9 cellular contexts compared by ENCODE assay signal in the genomic region with DNA sequence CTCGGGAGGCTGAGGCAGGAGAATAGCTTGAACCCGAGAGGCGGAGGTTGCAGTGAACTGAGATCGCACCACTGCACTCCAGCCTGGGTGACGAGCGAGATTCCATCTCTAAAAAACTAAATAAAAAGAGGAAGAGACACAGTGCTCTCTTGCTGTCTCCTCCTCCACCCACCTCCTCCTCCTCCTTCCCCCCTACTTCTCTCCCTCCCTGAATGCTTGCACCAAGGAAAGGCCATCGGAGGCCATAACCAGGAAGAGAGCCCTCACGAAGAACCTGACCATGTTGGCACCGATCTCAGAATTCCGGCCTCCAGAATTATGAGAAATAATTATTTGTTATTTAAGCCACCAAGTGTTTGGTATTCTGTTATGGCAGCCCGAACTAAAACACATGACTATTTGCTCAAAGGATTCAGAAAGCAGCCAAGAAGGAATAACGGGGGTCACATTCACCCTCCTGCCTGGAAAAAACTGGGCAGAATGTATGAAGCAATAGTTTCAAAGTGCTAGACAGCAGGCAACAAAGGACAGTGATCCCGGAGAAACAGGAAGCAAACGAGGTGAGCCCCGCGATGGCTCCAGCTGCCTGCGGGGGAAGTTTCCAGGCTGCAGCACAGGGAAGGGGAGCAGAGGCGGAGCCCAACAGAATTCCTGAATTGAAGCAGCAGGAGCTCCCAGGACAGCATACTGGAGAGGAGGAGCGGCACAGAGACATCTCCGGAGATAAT. TPM values are rescaled to one million over a fixed set of nuclear protein-coding genes. Genes with fewer than 3 reads are reported as not detected.
DNase-seq lines count a peak whose midpoint lies in the region; ATAC-seq, FAIRE-seq and TF ChIP-seq lines count a peak whose summit lies in the region.
"Had no signal": no experiment of that assay in that cellular context is flagged by ENCODE, and none has a peak within 500 bp of the region (broad histone marks: within the 10 kb centered on the region; RNA-seq: fewer than 3 reads in every experiment).

No MANE protein-coding gene starts in this region.

- no peak overlapping the region for H3K27ac ChIP-seq in gastrocnemius medialis
- H3K27ac ChIP-seq in CD4-positive, alpha-beta T cell (ENCODE audit: low read depth, low read length) = no peak overlapping the region

- in situ Hi-C loops in gastrocnemius medialis (cut with MboI; ENCODE audit: low sequenced_read_pairs in 4 of 4) = no loop called here

- CTCF ChIA-PET in WTC11 (lab: Charles Lee) = interaction anchor here (0.9 to 3.2 kb wide), 9 partner anchors 10 to 507 kb away, joined by 3 to 40 read pairs (median 3); partner anchors contain the start of gene IFT25
- CTCF ChIA-PET in CD4-positive, alpha-beta T cell (lab: Charles Lee) = no interaction called here

- H3K27ac Mint-ChIP-seq in WTC11 = peak overlapping the region; percentile 78
- H3K27ac Mint-ChIP-seq in CD4-positive, alpha-beta T cell = no peak overlapping the region

- no peaks in the 10 kb centered on the region for H3K36me3 Mint-ChIP-seq in WTC11
- no peaks in the 10 kb centered on the region for H3K36me3 Mint-ChIP-seq in CD4-positive, alpha-beta T cell (ENCODE audit: low read depth)

- H3K4me3 Mint-ChIP-seq in WTC11 = peak overlapping the region; percentile 65
- no peak overlapping the region for H3K4me3 Mint-ChIP-seq in CD4-positive, alpha-beta T cell

- H3K27me3 ChIP-seq in gastrocnemius medialis = no peaks in the 10 kb centered on the region
- no peaks in the 10 kb centered on the region for H3K27me3 ChIP-seq in CD4-positive, alpha-beta T cell (ENCODE audit: control insufficient read depth, insufficient read depth, low read length)

- no peak for TF ChIP-seq POLR2A in gastrocnemius medialis (IDR thresholded peaks at IDR 0.05)

- no peaks in the 10 kb centered on the region for H3K9me3 Mint-ChIP-seq in WTC11
- H3K9me3 Mint-ChIP-seq in CD4-positive, alpha-beta T cell = no peaks in the 10 kb centered on the region

- H3K4me1 Mint-ChIP-seq in WTC11 = peaks cover 39% of the 10 kb centered on the region
- H3K4me1 Mint-ChIP-seq in CD4-positive, alpha-beta T cell (ENCODE audit: low read depth) = peaks cover 30% of the 10 kb centered on the region

- FAIRE-seq in HTR-8/SVneo (lab: Jason Lieb, UNC) = no peak

- no peaks in the 10 kb centered on the region for H3K4me1 ChIP-seq in gastrocnemius medialis

- POLR2A ChIA-PET in WTC11 (lab: Charles Lee) = no interaction called here
- POLR2A ChIA-PET in CD4-positive, alpha-beta T cell (lab: Charles Lee) = no interaction called here

- DNase-seq in HTR-8/SVneo (ENCODE audit: insufficient read length, low spot score) (peak; percentile 28), WTC11 (ENCODE audit: low spot score) (peak; percentile 70), iPS DF 19.7 (ENCODE audit: low read depth, low spot score) (peak; percentile 70), gastrocnemius medialis (no peak), NCI-H345 treated with DMSO at 0.1 percent for 48 hours (lab: John Stamatoyannopoulos, UW; ENCODE audit: unreplicated experiment) (no peak)
- DNase-seq in CD4-positive, alpha-beta T cell = no peak
- no peak for DNase-seq in activated CD8-positive, alpha-beta memory T cell treated with anti-CD3 and anti-CD28 coated beads, Interleukin-2, amount 50 U/mL, for 48 hours
- DNase-seq in stimulated activated CD4-positive, alpha-beta T cell treated with anti-CD3 and anti-CD28 coated beads, Interleukin-2, amount 100 ng/mL, for 48 hours = no peak

- intact Hi-C loops in gastrocnemius medialis (cut with DNase I; ENCODE audit: low total_unique reads) = no loop called here
- intact Hi-C loops in CD4-positive, alpha-beta T cell (cut with DNase I, micrococcal nuclease) = no loop called here

- no peaks in the 10 kb centered on the region for H3K9me3 ChIP-seq in gastrocnemius medialis
- H3K9me3 ChIP-seq in CD4-positive, alpha-beta T cell (ENCODE audit: control insufficient read depth, low read length) = no peaks in the 10 kb centered on the region

- peak overlapping the region; percentile 32 to 44 (median 38) for H3K4me3 ChIP-seq in gastrocnemius medialis

- H3K36me3 ChIP-seq in gastrocnemius medialis = no peaks in the 10 kb centered on the region

- H3K27me3 Mint-ChIP-seq in WTC11 (ENCODE audit: low read depth) = peaks cover 6% of the 10 kb centered on the region
- no peaks in the 10 kb centered on the region for H3K27me3 Mint-ChIP-seq in CD4-positive, alpha-beta T cell

- ATAC-seq in WTC11 (peak; percentile 96), gastrocnemius medialis (peak in 1 of 2 donors; percentile 33)
- no peak for ATAC-seq in CD4-positive, alpha-beta T cell (ENCODE audit: poor library complexity)

- TF ChIP-seq CTCF in WTC11 (IDR thresholded peaks at IDR 0.05) (no peak), gastrocnemius medialis (IDR thresholded peaks at IDR 0.05 in 4 of 5, conservative IDR thresholded peaks at IDR 0.05 in 1 of 5) (no peak)
- no peak for TF ChIP-seq CTCF in CD4-positive, alpha-beta T cell (IDR thresholded peaks at IDR 0.05)

TF ChIP-seq in WTC11, 78 proteins besides CTCF, POLR2A, EP300 and RAD21:
- TF ChIP-seq ZNF138 (CRISPR knock-in tag; conservative IDR thresholded peaks at IDR 0.05) = no peak
- peak; percentile 47; the same call in 1 of the 2 replicates for TF ChIP-seq ETV6 (CRISPR knock-in tag; IDR thresholded peaks at IDR 0.05)

RNA-seq across cellular contexts. Expression of gene LDLRAD1, which starts 35.8 kb away (rescaled TPM):
- 0.09 to 0.16 TPM in 2 of 3 replicates, not detected in the other for total RNA-seq in WTC11 (2021)
- not detected for total RNA-seq in gastrocnemius medialis
- total RNA-seq in CD4-positive, alpha-beta T cell = not detected
- total RNA-seq: pulmonary artery endothelial cell had no signal

RNA-seq across cellular contexts. Expression of gene LRRC42, which starts 36.0 kb away (rescaled TPM):
- total RNA-seq in WTC11 (2021) = 38.1 to 39.1 TPM (median 38.6 TPM) in 3 replicates
- total RNA-seq in gastrocnemius medialis = 10 to 100 TPM; 11.4 to 17.8 (median 14.6) TPM
- total RNA-seq in CD4-positive, alpha-beta T cell = 1 to 10 TPM; 3.9 to 5.0 TPM

RNA-seq across cellular contexts. Expression of gene IFT25, which starts 36.7 kb away (rescaled TPM):
- total RNA-seq in WTC11 (2021) (22.6 to 27.9 TPM (median 26.3 TPM) in 3 replicates), gastrocnemius medialis (1 to 10 TPM; 2.4 to 9.1 (median 2.9) TPM)
- total RNA-seq in CD4-positive, alpha-beta T cell = 10 to 100 TPM; 12.7 to 13.9 TPM

Comparison
In these comparisons a context has a peak if more than half of its experiments do, and no peak if none do; other contexts are left out.
1. DNase-seq: peak in HTR-8/SVneo (single experiment), WTC11 (single experiment) and iPS DF 19.7 (single experiment); none in gastrocnemius medialis (0 of 2), CD4-positive, alpha-beta T cell (0 of 10), activated CD8-positive, alpha-beta memory T cell treated with anti-CD3 and anti-CD28 coated beads, Interleukin-2, amount 50 U/mL, for 48 hours (single experiment), NCI-H345 treated with DMSO at 0.1 percent for 48 hours (single experiment) and stimulated activated CD4-positive, alpha-beta T cell treated with anti-CD3 and anti-CD28 coated beads, Interleukin-2, amount 100 ng/mL, for 48 hours (0 of 2).